Comparison of ENCODE assay signal across 18 cellular contexts in the genomic region with DNA sequence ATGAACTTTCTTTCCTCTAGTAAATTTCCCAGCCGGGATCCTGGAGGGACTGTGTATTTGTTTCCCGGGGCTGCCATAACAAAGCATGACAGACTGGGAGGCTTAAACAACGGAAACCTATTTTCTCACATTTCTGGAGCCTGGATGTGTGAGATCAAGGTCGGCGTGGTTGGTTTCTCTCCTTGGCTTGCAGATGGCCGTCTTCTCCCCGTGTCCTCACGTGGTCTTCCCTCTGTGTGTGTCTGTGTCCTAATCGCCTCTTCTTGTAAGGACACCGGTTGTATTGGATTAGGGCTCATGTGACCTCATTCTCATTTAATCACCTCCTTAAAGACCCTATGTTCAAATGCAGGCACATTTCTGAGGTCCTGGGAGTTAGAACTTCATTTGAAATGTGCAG. TPM values are rescaled to one million over a fixed set of nuclear protein-coding genes. Genes with fewer than 3 reads are reported as not detected.
A peak's percentile ranks its signal among the peaks of the same experiment; 100 is the strongest.
DNase-seq lines count a peak whose midpoint lies in the region; ATAC-seq, FAIRE-seq and TF ChIP-seq lines count a peak whose summit lies in the region.
"Had no signal": no experiment of that assay in that cellular context is flagged by ENCODE, and none has a peak within 500 bp of the region (broad histone marks: within the 10 kb centered on the region; RNA-seq: fewer than 3 reads in every experiment).

No MANE protein-coding gene starts in this region.

- TF ChIP-seq POLR2A in H1 (IDR thresholded peaks at IDR 0.05; ENCODE audit: control extremely low read depth in 1 of 2, low read depth in 2 of 2, low read length in 2 of 2) (no peak), sigmoid colon (IDR thresholded peaks at IDR 0.05) (no peak)

- H3K4ac ChIP-seq in H1 (replicated peaks; ENCODE audit: insufficient read length, low read depth, low read length), result no peak overlapping the region

- H3K79me1 ChIP-seq in H1 (ENCODE audit: low read depth, low read length), result no peaks in the 10 kb centered on the region

- no peak overlapping the region for H2AFZ ChIP-seq in H1 (ENCODE audit: low read length)
- H2AFZ ChIP-seq: GM23248 had no signal

- intact Hi-C loops in sigmoid colon (cut with DNase I), result no loop called here
- intact Hi-C loops in CD4-positive, alpha-beta memory T cell (cut with micrococcal nuclease), result no loop called here

- CTCF ChIA-PET in H1 (lab: Charles Lee; ENCODE audit: partially characterized antibody), result interaction anchor here (1.1 to 2.1 kb wide), 3 partner anchors 46 to 247 kb away, joined by 3 to 6 read pairs (median 4); no protein-coding TSS in a partner anchor
- CTCF ChIA-PET in CD4-positive, alpha-beta memory T cell (lab: Charles Lee; ENCODE audit: partially characterized antibody), result no interaction called here

- H4K5ac ChIP-seq in H1 (ENCODE audit: insufficient read length, low read depth, low read length), result no peak overlapping the region

- no peak for TF ChIP-seq RAD21 in H1 (IDR thresholded peaks at IDR 0.05 in 1 of 2, conservative IDR thresholded peaks at IDR 0.05 in 1 of 2; ENCODE audit: low read depth in 2 of 2, low read length in 2 of 2)

- H4K8ac ChIP-seq in H1 (ENCODE audit: extremely low read depth, insufficient read depth, low read length), result no peak overlapping the region

- H3K27ac Mint-ChIP-seq in CD4-positive, alpha-beta memory T cell, result no peak overlapping the region
- H3K27ac Mint-ChIP-seq: B cell; CD4-positive, CD25-positive, alpha-beta regulatory T cell had no signal

- peaks cover 6 to 7% of the 10 kb centered on the region in 2 donors for H3K27me3 Mint-ChIP-seq in CD4-positive, alpha-beta memory T cell

- H2BK120ac ChIP-seq in H1 (replicated peaks; ENCODE audit: low read depth, low read length), result no peak overlapping the region

- no peak overlapping the region for H3K4me2 ChIP-seq in H1 (ENCODE audit: insufficient read depth in 1 of 2, low read depth in 2 of 2, low read length in 2 of 2)

- 89% methylated on average over 10 of the region's 10 CpGs; no CpG with 5 or more reads in 1 of the 2 experiments for WGBS in H1 (ENCODE audit: extremely low coverage in 1 of 2, insufficient coverage in 1 of 2, insufficient read length in 1 of 2, insufficient replicate concordance in 2 of 2, low coverage in 1 of 2, low lambda C conversion rate in 2 of 2, missing lambda C conversion rate in 1 of 2), 2 experiments
- 76 to 77% methylated on average over 10 of the region's 10 CpGs for WGBS in sigmoid colon, 2 donors

- H3K36me3 Mint-ChIP-seq in CD4-positive, alpha-beta memory T cell, result no peaks in the 10 kb centered on the region

- no peak overlapping the region; the same call in 1 of the 2 replicates for H2BK12ac ChIP-seq in H1 (ENCODE audit: low read depth, low read length)

- H3K27ac ChIP-seq in H1 (ENCODE audit: low read depth, low read length) (no peak overlapping the region), sigmoid colon (no peak overlapping the region)
- no peak overlapping the region for H3K27ac ChIP-seq in CD4-positive, alpha-beta memory T cell (ENCODE audit: low read depth, low read length)
- H3K27ac ChIP-seq: GM23248 had no signal

- H3K9me3 Mint-ChIP-seq in CD4-positive, alpha-beta memory T cell, result no peaks in the 10 kb centered on the region
- H3K9me3 Mint-ChIP-seq: CD4-positive, CD25-positive, alpha-beta regulatory T cell had no signal

- no peak overlapping the region for H2BK20ac ChIP-seq in H1 (ENCODE audit: low read length)

- H4K91ac ChIP-seq in H1 (replicated peaks; ENCODE audit: insufficient read length, low read length), result no peak overlapping the region

- H3K36me3 ChIP-seq in H1 (ENCODE audit: control insufficient read depth in 2 of 4, insufficient read depth in 4 of 4, low read length in 3 of 4) (no peaks in the 10 kb centered on the region), sigmoid colon (no peaks in the 10 kb centered on the region)
- H3K36me3 ChIP-seq in CD4-positive, alpha-beta memory T cell (ENCODE audit: insufficient read depth, low read length), result no peaks in the 10 kb centered on the region

- DNase-seq in ELF-1 (ENCODE audit: low read depth, low spot score) (peak; percentile 23), NCI-H82 (lab: John Stamatoyannopoulos, UW) (peak; percentile 95), H1 (ENCODE audit: low read depth in 1 of 2, low spot score in 2 of 2) (no peak), sigmoid colon (peak; percentile 53)
- DNase-seq in CD4-positive, alpha-beta memory T cell, result no peak
- DNase-seq: CD4-positive, CD25-positive, alpha-beta regulatory T cell; DMS153; GF-D8; NCI-H1092 treated with DMSO at 0.1 percent for 48 hours; NCI-H2081 treated with DMSO at 0.1 percent for 48 hours; NCI-H774; RPMI8226; SHP77 treated with DMSO at 0.1 percent for 48 hours had no signal

- H3K23ac ChIP-seq in H1 (ENCODE audit: insufficient read length), result no peak overlapping the region

- H3K56ac ChIP-seq in H1 (replicated peaks; ENCODE audit: insufficient read length, low read depth, low read length), result no peak overlapping the region

- no peak overlapping the region for H3K4me3 Mint-ChIP-seq in CD4-positive, alpha-beta memory T cell
- H3K4me3 Mint-ChIP-seq: B cell; CD4-positive, CD25-positive, alpha-beta regulatory T cell had no signal

- H2AK5ac ChIP-seq in H1 (ENCODE audit: low read depth, low read length), result peak overlapping the region; percentile 34; the same call in 1 of the 2 replicates

- H4K20me1 ChIP-seq in H1 (replicated peaks in 1 of 2; ENCODE audit: control insufficient read depth in 1 of 2, insufficient read depth in 2 of 2, low read length in 2 of 2), result peaks cover 0 to 3% of the 10 kb centered on the region in 2 experiments

- TF ChIP-seq CTCF in H1 (IDR thresholded peaks at IDR 0.05; ENCODE audit: control extremely low read depth in 1 of 3, insufficient read depth in 1 of 3, low read depth in 1 of 3, low read length in 3 of 3) (no peak), sigmoid colon (IDR thresholded peaks at IDR 0.05) (no peak)

- POLR2A ChIA-PET in H1 (lab: Charles Lee; ENCODE audit: partially characterized antibody), result no interaction called here
- POLR2A ChIA-PET in CD4-positive, alpha-beta memory T cell (lab: Charles Lee; ENCODE audit: partially characterized antibody), result no interaction called here

- H3K4me1 ChIP-seq in H1 (replicated peaks in 1 of 4; ENCODE audit: control insufficient read depth in 3 of 4, insufficient read depth in 4 of 4, low read length in 3 of 4), result peaks cover 0 to 7% (median 3%) of the 10 kb centered on the region in 4 experiments; a peak in 4 of 7 replicates
- H3K4me1 ChIP-seq in sigmoid colon, result no peaks in the 10 kb centered on the region
- no peaks in the 10 kb centered on the region for H3K4me1 ChIP-seq in CD4-positive, alpha-beta memory T cell (ENCODE audit: insufficient read depth, low read length)

- FAIRE-seq in H1 (lab: Jason Lieb, UNC), result no peak

- H3K79me2 ChIP-seq in H1 (ENCODE audit: control insufficient read depth in 1 of 2, insufficient read depth in 2 of 2, low read length in 2 of 2), result no peaks in the 10 kb centered on the region

- H3K23me2 ChIP-seq in H1 (ENCODE audit: low read depth, low read length), result no peaks in the 10 kb centered on the region

- H2BK5ac ChIP-seq in H1 (ENCODE audit: low read depth, low read length), result no peak overlapping the region

- H3K9ac ChIP-seq in H1 (replicated peaks in 1 of 4; ENCODE audit: extremely low read depth in 1 of 4, low read depth in 3 of 4, low read length in 3 of 4), result no peak overlapping the region
- H3K9ac ChIP-seq: GM23248 had no signal

- H3K27me3 ChIP-seq in H1 (replicated peaks in 1 of 4; ENCODE audit: control insufficient read depth in 3 of 4, extremely low read depth in 1 of 4, insufficient read depth in 3 of 4, low read length in 3 of 4) (no peaks in the 10 kb centered on the region), sigmoid colon (no peaks in the 10 kb centered on the region)
- no peaks in the 10 kb centered on the region for H3K27me3 ChIP-seq in CD4-positive, alpha-beta memory T cell (ENCODE audit: insufficient read depth, low read length)

- ATAC-seq in HG03342 (IDR thresholded peaks at IDR 0.05; ENCODE audit: unreplicated experiment), result no peak
- ATAC-seq in HG02981 (IDR thresholded peaks at IDR 0.05; ENCODE audit: unreplicated experiment), result no peak
- ATAC-seq: SK-N-SH treated with all-trans-retinoic acid at 6 μM for 48 hours had no signal

- TF ChIP-seq EP300 in H1 (IDR thresholded peaks at IDR 0.05; ENCODE audit: borderline replicate concordance in 1 of 2, low read depth in 2 of 2, low read length in 2 of 2) (no peak), sigmoid colon (IDR thresholded peaks at IDR 0.05) (no peak)

- H3K9me3 ChIP-seq in H1 (ENCODE audit: insufficient read depth in 2 of 2, low read depth in 1 of 2, low read length in 1 of 2) (no peaks in the 10 kb centered on the region), sigmoid colon (no peaks in the 10 kb centered on the region)
- H3K9me3 ChIP-seq in CD4-positive, alpha-beta memory T cell (ENCODE audit: control insufficient read depth in 1 of 2, low read length in 2 of 2), result no peaks in the 10 kb centered on the region

- peaks cover 0 to 3% (median 0%) of the 10 kb centered on the region in 4 donors for H3K4me1 Mint-ChIP-seq in CD4-positive, alpha-beta memory T cell

- H3K4me3 ChIP-seq in H1 (ENCODE audit: extremely low read depth in 1 of 4, insufficient read depth in 2 of 4, low read depth in 3 of 4, low read length in 4 of 4) (no peak overlapping the region), sigmoid colon (no peak overlapping the region)
- no peak overlapping the region for H3K4me3 ChIP-seq in CD4-positive, alpha-beta memory T cell (ENCODE audit: low read length in 2 of 2)
- H3K4me3 ChIP-seq: GM23248 had no signal

- no peak overlapping the region for H2BK15ac ChIP-seq in H1 (ENCODE audit: low read length)

- H3K14ac ChIP-seq in H1 (ENCODE audit: insufficient read length), result no peak overlapping the region

- no peak overlapping the region for H3K18ac ChIP-seq in H1 (ENCODE audit: extremely low read depth, low read length)

RNA-seq across cellular contexts. Expression of gene USP10, which starts 22.0 kb away (rescaled TPM):
- 186 and 195 TPM in 2 replicates for total RNA-seq in H1 (2021; fragmentation: NEBNext Ultra II Directional; extraction: Animal tissue kit (Norgen Biotek cat#: 25700))
- 171 and 224 TPM in 2 replicates for polyA plus RNA-seq in H1 (2011; rRNA removed)
- 133 TPM for polyA plus RNA-seq in H1 (2011; cell fraction: cytosol; rRNA removed)
- polyA plus RNA-seq in H1 (2011; cell fraction: nucleus; rRNA removed), result 270 TPM
- polyA plus RNA-seq in H1 (2012, experiment 1 of 2), result 144 to 168 TPM (median 154 TPM) in 4 replicates
- polyA plus RNA-seq in H1 (2012, experiment 2 of 2), result 26.5 TPM
- polyA plus RNA-seq in H1 (2013, experiment 1 of 2), result 104 TPM
- 99.0 TPM for polyA plus RNA-seq in H1 (2013, experiment 2 of 2)
- 417 and 489 TPM in 2 replicates for polyA minus RNA-seq in H1 (2011; rRNA and poly(A)+ RNA removed)
- 122 TPM for polyA minus RNA-seq in H1 (2011; cell fraction: cytosol; rRNA and poly(A)+ RNA removed)
- 124 TPM for polyA minus RNA-seq in H1 (2011; cell fraction: nucleus; rRNA and poly(A)+ RNA removed)
- 10 to 100 TPM; 43.9 to 64.3 (median 53.1) TPM for total RNA-seq in sigmoid colon
- 10 to 100 TPM; 17.1 to 36.7 (median 31.2) TPM for polyA plus RNA-seq in sigmoid colon
- total RNA-seq in CD4-positive, alpha-beta memory T cell, result 10 to 100 TPM; 89.0 to 93.2 TPM
- 100 to 1,000 TPM; 269 to 419 TPM for polyA plus RNA-seq in CD4-positive, alpha-beta memory T cell

RNA-seq across cellular contexts. Expression of gene KLHL36, which starts 29.5 kb away (rescaled TPM):
- total RNA-seq in H1 (2021; fragmentation: NEBNext Ultra II Directional; extraction: Animal tissue kit (Norgen Biotek cat#: 25700)), result 33.6 and 35.3 TPM in 2 replicates
- polyA plus RNA-seq in H1 (2011; rRNA removed) (22.9 and 33.7 TPM in 2 replicates), sigmoid colon (10 to 100 TPM; 14.4 to 30.6 (median 15.0) TPM)
- polyA plus RNA-seq in H1 (2011; cell fraction: cytosol; rRNA removed), result 25.1 TPM
- polyA plus RNA-seq in H1 (2011; cell fraction: nucleus; rRNA removed), result 34.8 TPM
- 16.3 to 22.6 TPM (median 21.6 TPM) in 4 replicates for polyA plus RNA-seq in H1 (2012, experiment 1 of 2)
- 13.3 TPM for polyA plus RNA-seq in H1 (2012, experiment 2 of 2)
- 14.7 TPM for polyA plus RNA-seq in H1 (2013, experiment 1 of 2)
- polyA plus RNA-seq in H1 (2013, experiment 2 of 2), result 14.9 TPM
- polyA minus RNA-seq in H1 (2011; rRNA and poly(A)+ RNA removed), result 48.3 and 51.7 TPM in 2 replicates
- polyA minus RNA-seq in H1 (2011; cell fraction: cytosol; rRNA and poly(A)+ RNA removed), result 40.4 TPM
- polyA minus RNA-seq in H1 (2011; cell fraction: nucleus; rRNA and poly(A)+ RNA removed), result 30.4 TPM
- total RNA-seq in sigmoid colon, result 10 to 100 TPM; 40.0 to 45.9 (median 43.3) TPM
- total RNA-seq in CD4-positive, alpha-beta memory T cell, result 100 to 1,000 TPM; 131 to 149 TPM
- polyA plus RNA-seq in CD4-positive, alpha-beta memory T cell, result 10 to 100 TPM; 28.2 to 43.0 TPM

RNA-seq across cellular contexts. Expression of gene COTL1, which starts 60.0 kb away (rescaled TPM):
- total RNA-seq in H1 (2021; fragmentation: NEBNext Ultra II Directional; extraction: Animal tissue kit (Norgen Biotek cat#: 25700)), result 183 TPM in 2 replicates
- polyA plus RNA-seq in H1 (2011; rRNA removed), result 59.2 and 89.0 TPM in 2 replicates
- 69.0 TPM for polyA plus RNA-seq in H1 (2011; cell fraction: cytosol; rRNA removed)
- 66.9 TPM for polyA plus RNA-seq in H1 (2011; cell fraction: nucleus; rRNA removed)
- polyA plus RNA-seq in H1 (2012, experiment 1 of 2), result 130 to 155 TPM (median 146 TPM) in 4 replicates
- 218 TPM for polyA plus RNA-seq in H1 (2012, experiment 2 of 2)
- polyA plus RNA-seq in H1 (2013, experiment 1 of 2), result 116 TPM
- 122 TPM for polyA plus RNA-seq in H1 (2013, experiment 2 of 2)
- polyA minus RNA-seq in H1 (2011; rRNA and poly(A)+ RNA removed), result 20.0 and 39.8 TPM in 2 replicates
- polyA minus RNA-seq in H1 (2011; cell fraction: cytosol; rRNA and poly(A)+ RNA removed), result 41.8 TPM
- polyA minus RNA-seq in H1 (2011; cell fraction: nucleus; rRNA and poly(A)+ RNA removed), result 27.7 TPM
- total RNA-seq in sigmoid colon, result 10 to 100 TPM; 34.6 to 48.6 (median 37.8) TPM
- 100 to 1,000 TPM in 1 of 3 donors, 10 to 100 TPM in 2; 60.1 to 160 (median 96.6) TPM for polyA plus RNA-seq in sigmoid colon
- total RNA-seq in CD4-positive, alpha-beta memory T cell, result 100 to 1,000 TPM; 181 to 186 TPM
- 100 to 1,000 TPM; 589 to 683 TPM for polyA plus RNA-seq in CD4-positive, alpha-beta memory T cell

Comparison
In these comparisons a context has a peak if more than half of its experiments do, and no peak if none do; other contexts are left out.
1. DNase-seq: peak in ELF-1 (single experiment), NCI-H82 (single experiment) and sigmoid colon (single experiment); none in H1 (0 of 2) and CD4-positive, alpha-beta memory T cell (0 of 5).